ENCODE assay signal across 7 cellular contexts in the genomic region with DNA sequence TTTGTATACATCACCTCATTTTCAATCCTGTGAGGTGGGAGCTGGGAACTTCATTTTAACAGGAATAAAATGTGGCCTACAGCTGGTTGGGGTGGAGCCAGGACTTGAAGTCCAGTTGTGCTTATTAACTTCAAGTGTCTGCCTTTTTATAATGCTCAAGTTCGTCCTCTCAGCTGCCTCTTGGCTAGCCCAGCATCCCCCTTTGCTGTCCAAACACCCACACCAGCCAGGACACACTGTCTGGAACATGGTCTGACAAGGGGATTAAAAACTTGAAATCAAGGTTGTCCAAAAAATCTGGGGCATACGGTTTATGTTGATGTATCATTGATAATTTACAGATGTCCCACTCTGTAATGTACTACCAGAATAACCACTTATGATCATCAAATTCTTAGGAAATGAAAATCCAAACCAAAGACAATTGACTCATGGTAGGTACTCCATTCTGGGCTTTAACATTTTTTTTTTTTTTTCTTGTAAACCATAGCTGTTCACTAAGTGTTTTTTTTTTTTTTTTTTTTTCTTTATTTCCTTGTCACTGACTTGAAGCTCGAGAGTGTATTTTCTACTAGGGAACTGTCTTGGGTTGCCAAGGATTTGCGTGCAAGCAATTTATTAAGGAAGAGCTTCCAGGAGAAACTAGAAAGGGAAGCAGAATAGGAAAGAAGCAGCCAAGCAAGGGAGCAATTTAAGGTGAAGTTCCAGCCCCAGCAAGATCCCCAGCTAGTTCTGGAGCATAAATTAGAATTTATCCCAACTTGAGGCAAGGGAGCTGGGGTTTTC.
A peak's percentile ranks its signal among the peaks of the same experiment; 100 is the strongest.
DNase-seq lines count a peak whose midpoint lies in the region; ATAC-seq and TF ChIP-seq lines count a peak whose summit lies in the region.

No MANE protein-coding gene starts in this region.

- H3K79me2 ChIP-seq in GM23338 (replicated peaks; ENCODE audit: insufficient read depth) = no peaks in the 10 kb centered on the region

- no peak for TF ChIP-seq POLR2A in esophagus muscularis mucosa (IDR thresholded peaks at IDR 0.05; ENCODE audit: low read depth)

- 28% methylated on average over 4 of the region's 4 CpGs for WGBS in esophagus muscularis mucosa

- H3K4me1 ChIP-seq in GM23338 (ENCODE audit: insufficient read depth) = peaks cover 23% of the 10 kb centered on the region
- H3K4me1 ChIP-seq in SJSA1 (replicated peaks) = peaks cover 12% of the 10 kb centered on the region
- peaks cover 17 to 32% (median 20%) of the 10 kb centered on the region in 4 donors for H3K4me1 ChIP-seq in esophagus muscularis mucosa
- peaks cover 9% of the 10 kb centered on the region for H3K4me1 ChIP-seq in neuron (ENCODE audit: insufficient read depth, low read length)

- TF ChIP-seq CTCF in GM23338 (conservative IDR thresholded peaks at IDR 0.05; ENCODE audit: low read depth in 2 of 2) (no peak), esophagus muscularis mucosa (IDR thresholded peaks at IDR 0.05) (no peak)

- H3K36me3 Mint-ChIP-seq in GM23338 (ENCODE audit: low read depth) = peaks cover 5% of the 10 kb centered on the region; the same call in 2 of the 3 replicates

- peaks cover 16% of the 10 kb centered on the region for H3K9me2 ChIP-seq in GM23338 (ENCODE audit: insufficient read depth)

- H3K27me3 ChIP-seq in GM23338 (ENCODE audit: insufficient read depth) = peaks cover 21% of the 10 kb centered on the region
- H3K27me3 ChIP-seq in SJSA1 (replicated peaks) = no peaks in the 10 kb centered on the region
- no peaks in the 10 kb centered on the region for H3K27me3 ChIP-seq in esophagus muscularis mucosa
- no peaks in the 10 kb centered on the region for H3K27me3 ChIP-seq in neuron (ENCODE audit: insufficient read depth, low read length)

- H3K4me3 Mint-ChIP-seq in GM23338 = peak overlapping the region; percentile 54

- H3K27me3 Mint-ChIP-seq in GM23338 (ENCODE audit: insufficient read depth, low read depth, poor library complexity) = peaks cover 16% of the 10 kb centered on the region

- no peak for TF ChIP-seq EP300 in esophagus muscularis mucosa (IDR thresholded peaks at IDR 0.05)

- H3K9me3 Mint-ChIP-seq in GM23338 = peaks cover 26% of the 10 kb centered on the region

- intact Hi-C loops in esophagus muscularis mucosa (cut with DNase I) = loop anchor here (5.0 to 10.0 kb wide), 2 partner anchors 112 to 210 kb away; no protein-coding TSS in a partner anchor

- H3K27ac Mint-ChIP-seq in GM23338 = peak overlapping the region; percentile 20; the same call in 1 of the 2 replicates

- no peaks in the 10 kb centered on the region for H4K20me1 ChIP-seq in GM23338 (replicated peaks; ENCODE audit: insufficient read depth)

- no peaks in the 10 kb centered on the region for H3K36me3 ChIP-seq in GM23338 (ENCODE audit: insufficient read depth)
- H3K36me3 ChIP-seq in SJSA1 = no peaks in the 10 kb centered on the region
- no peaks in the 10 kb centered on the region for H3K36me3 ChIP-seq in esophagus muscularis mucosa
- no peaks in the 10 kb centered on the region for H3K36me3 ChIP-seq in neuron (ENCODE audit: insufficient read depth, low read length)

- H3F3A ChIP-seq in GM23338 (replicated peaks; ENCODE audit: low read depth) = 0 out of 2 replicates have a peak, but pooled peaks cover 12% of the 10 kb centered on the region

- DNase-seq in GM23338 (ENCODE audit: low spot score) (no peak), SJSA1 (ENCODE audit: low read depth in 1 of 2, low spot score in 2 of 2) (no peak), esophagus muscularis mucosa (ENCODE audit: extremely low spot score) (peak; percentile 92)

- H3K4me1 Mint-ChIP-seq in GM23338 = peaks cover 18% of the 10 kb centered on the region

- peak overlapping the region; percentile 47 for H3K4me3 ChIP-seq in GM23338
- H3K4me3 ChIP-seq in SJSA1 = no peak overlapping the region
- H3K4me3 ChIP-seq in esophagus muscularis mucosa = peak overlapping the region; percentile 52 to 65 (median 62)
- no peak overlapping the region for H3K4me3 ChIP-seq in neuron (ENCODE audit: low read length)

- H2AFZ ChIP-seq in GM23338 (peak overlapping the region; percentile 99), neuron (ENCODE audit: low read depth, low read length) (peak overlapping the region; percentile 70)

- ATAC-seq in GM23338 (no peak), HG02678 (IDR thresholded peaks at IDR 0.05; ENCODE audit: unreplicated experiment) (no peak), HG03039 (IDR thresholded peaks at IDR 0.05; ENCODE audit: unreplicated experiment) (no peak), HG02938 (IDR thresholded peaks at IDR 0.05; ENCODE audit: unreplicated experiment) (no peak)

- H3K9me3 ChIP-seq in SJSA1 (replicated peaks) = no peaks in the 10 kb centered on the region
- H3K9me3 ChIP-seq in esophagus muscularis mucosa = no peaks in the 10 kb centered on the region
- H3K9me3 ChIP-seq in neuron (ENCODE audit: low read length) = no peaks in the 10 kb centered on the region

- no peak overlapping the region for H3K27ac ChIP-seq in GM23338 (ENCODE audit: low read depth)
- H3K27ac ChIP-seq in SJSA1 = peak overlapping the region; percentile 71; the same call in 1 of the 2 replicates
- H3K27ac ChIP-seq in esophagus muscularis mucosa (replicated peaks in 1 of 4) = peak overlapping the region; percentile 74 to 85 (median 82)

- H3K4me2 ChIP-seq in GM23338 = peak overlapping the region; percentile 73

TF ChIP-seq in GM23338, 12 proteins besides CTCF, POLR2A, EP300 and RAD21:
- TF ChIP-seq JUNB (IDR thresholded peaks at IDR 0.05; ENCODE audit: unreplicated experiment) (no peak), POLR2AphosphoS5 (IDR thresholded peaks at IDR 0.05; ENCODE audit: low read depth) (no peak), EZH2 (IDR thresholded peaks at IDR 0.05; ENCODE audit: low read depth, unreplicated experiment) (no peak), STAT1 (IDR thresholded peaks at IDR 0.05; ENCODE audit: unreplicated experiment) (no peak)

Comparison
In these comparisons a context has a peak if more than half of its experiments do, and no peak if none do; other contexts are left out.
1. H3K4me3 ChIP-seq: peak in GM23338 (single experiment) and esophagus muscularis mucosa (4 of 4); none in SJSA1 (single experiment) and neuron (single experiment).